Comparison of ENCODE assay signal across 21 cellular contexts in genomic region chr2:30826481-30826880, GRCh38. TPM values are rescaled to one million over a fixed set of nuclear protein-coding genes. Genes with fewer than 3 reads are reported as not detected.
"Had no signal": no experiment of that assay in that cellular context is flagged by ENCODE, and none has a peak within 500 bp of the region (broad histone marks: within the 10 kb centered on the region; RNA-seq: fewer than 3 reads in every experiment).

No MANE protein-coding gene starts in this region.

- H3K27ac ChIP-seq: SJSA1, SK-N-MC had no signal

- DNase-seq: KBM-7, NCI-H1092, NCI-H1436, NCI-H187, NCI-H2029, NCI-H2081 treated with DMSO at 0.1 percent for 48 hours, NCI-H2171, NCI-H226, NCI-H446, NCI-H510A, NCI-H524 treated with DMSO at 0.1 percent for 48 hours, NCI-H69, NCI-H774, Right ventricle myocardium superior, RPMI8226, SIG-M5 had no signal

- H3K4me3 ChIP-seq: SJSA1, SK-N-MC had no signal

- H3K27me3 ChIP-seq: SJSA1 had no signal

- H3K4me1 ChIP-seq: SJSA1 had no signal

- H3K9me3 ChIP-seq: SJSA1 had no signal

- H3K36me3 ChIP-seq: SJSA1 had no signal

RNA-seq across cellular contexts. Expression of gene CAPN13, which starts 19.2 kb away (rescaled TPM):
- total RNA-seq: HT1080, LHCN-M2, MCF 10A, Right ventricle myocardium superior, SJSA1 had no signal
